1 cellular context compared by ENCODE assay signal in the genomic region with DNA sequence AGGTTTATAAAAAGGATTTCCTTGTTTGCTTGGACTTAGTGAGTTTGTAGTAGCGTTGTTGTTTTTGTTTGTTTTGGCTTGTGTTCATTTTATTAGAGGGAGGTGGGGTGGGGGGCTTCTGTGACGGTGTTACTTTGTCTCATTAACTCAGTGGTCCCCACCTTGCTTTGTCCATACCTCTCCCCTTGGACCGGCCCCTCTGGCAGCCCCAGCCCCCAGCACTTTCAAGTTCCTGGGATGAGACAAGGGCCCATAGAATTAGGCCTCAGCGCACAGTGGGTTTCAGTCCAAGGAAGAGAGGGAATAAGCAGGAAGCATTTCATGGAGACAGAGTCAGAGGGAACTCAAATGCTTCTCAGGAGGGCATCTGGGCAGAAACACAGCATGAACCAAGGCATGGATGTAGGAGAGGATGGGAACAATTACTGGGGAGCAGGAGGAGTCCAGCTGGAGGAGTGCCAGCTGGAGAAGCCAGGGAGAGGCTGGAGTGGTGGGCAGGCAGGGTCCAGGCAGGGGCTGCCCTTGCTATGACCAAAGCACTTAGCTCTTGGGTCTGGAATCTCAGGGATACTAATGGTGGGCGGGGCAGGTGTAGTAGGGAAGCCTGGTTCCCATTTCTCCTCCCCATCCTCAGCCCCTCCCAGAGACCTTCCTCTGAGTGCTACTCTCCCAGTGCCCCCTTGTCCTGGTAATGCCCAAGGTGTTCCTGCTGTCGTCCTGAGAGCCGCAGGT.
TF ChIP-seq lines count a peak whose summit lies in the region.

No MANE protein-coding gene starts in this region.

TF ChIP-seq in H1, 55 proteins besides CTCF, POLR2A, EP300 and RAD21 (continued from another document):
- TF ChIP-seq, protein P1, sequence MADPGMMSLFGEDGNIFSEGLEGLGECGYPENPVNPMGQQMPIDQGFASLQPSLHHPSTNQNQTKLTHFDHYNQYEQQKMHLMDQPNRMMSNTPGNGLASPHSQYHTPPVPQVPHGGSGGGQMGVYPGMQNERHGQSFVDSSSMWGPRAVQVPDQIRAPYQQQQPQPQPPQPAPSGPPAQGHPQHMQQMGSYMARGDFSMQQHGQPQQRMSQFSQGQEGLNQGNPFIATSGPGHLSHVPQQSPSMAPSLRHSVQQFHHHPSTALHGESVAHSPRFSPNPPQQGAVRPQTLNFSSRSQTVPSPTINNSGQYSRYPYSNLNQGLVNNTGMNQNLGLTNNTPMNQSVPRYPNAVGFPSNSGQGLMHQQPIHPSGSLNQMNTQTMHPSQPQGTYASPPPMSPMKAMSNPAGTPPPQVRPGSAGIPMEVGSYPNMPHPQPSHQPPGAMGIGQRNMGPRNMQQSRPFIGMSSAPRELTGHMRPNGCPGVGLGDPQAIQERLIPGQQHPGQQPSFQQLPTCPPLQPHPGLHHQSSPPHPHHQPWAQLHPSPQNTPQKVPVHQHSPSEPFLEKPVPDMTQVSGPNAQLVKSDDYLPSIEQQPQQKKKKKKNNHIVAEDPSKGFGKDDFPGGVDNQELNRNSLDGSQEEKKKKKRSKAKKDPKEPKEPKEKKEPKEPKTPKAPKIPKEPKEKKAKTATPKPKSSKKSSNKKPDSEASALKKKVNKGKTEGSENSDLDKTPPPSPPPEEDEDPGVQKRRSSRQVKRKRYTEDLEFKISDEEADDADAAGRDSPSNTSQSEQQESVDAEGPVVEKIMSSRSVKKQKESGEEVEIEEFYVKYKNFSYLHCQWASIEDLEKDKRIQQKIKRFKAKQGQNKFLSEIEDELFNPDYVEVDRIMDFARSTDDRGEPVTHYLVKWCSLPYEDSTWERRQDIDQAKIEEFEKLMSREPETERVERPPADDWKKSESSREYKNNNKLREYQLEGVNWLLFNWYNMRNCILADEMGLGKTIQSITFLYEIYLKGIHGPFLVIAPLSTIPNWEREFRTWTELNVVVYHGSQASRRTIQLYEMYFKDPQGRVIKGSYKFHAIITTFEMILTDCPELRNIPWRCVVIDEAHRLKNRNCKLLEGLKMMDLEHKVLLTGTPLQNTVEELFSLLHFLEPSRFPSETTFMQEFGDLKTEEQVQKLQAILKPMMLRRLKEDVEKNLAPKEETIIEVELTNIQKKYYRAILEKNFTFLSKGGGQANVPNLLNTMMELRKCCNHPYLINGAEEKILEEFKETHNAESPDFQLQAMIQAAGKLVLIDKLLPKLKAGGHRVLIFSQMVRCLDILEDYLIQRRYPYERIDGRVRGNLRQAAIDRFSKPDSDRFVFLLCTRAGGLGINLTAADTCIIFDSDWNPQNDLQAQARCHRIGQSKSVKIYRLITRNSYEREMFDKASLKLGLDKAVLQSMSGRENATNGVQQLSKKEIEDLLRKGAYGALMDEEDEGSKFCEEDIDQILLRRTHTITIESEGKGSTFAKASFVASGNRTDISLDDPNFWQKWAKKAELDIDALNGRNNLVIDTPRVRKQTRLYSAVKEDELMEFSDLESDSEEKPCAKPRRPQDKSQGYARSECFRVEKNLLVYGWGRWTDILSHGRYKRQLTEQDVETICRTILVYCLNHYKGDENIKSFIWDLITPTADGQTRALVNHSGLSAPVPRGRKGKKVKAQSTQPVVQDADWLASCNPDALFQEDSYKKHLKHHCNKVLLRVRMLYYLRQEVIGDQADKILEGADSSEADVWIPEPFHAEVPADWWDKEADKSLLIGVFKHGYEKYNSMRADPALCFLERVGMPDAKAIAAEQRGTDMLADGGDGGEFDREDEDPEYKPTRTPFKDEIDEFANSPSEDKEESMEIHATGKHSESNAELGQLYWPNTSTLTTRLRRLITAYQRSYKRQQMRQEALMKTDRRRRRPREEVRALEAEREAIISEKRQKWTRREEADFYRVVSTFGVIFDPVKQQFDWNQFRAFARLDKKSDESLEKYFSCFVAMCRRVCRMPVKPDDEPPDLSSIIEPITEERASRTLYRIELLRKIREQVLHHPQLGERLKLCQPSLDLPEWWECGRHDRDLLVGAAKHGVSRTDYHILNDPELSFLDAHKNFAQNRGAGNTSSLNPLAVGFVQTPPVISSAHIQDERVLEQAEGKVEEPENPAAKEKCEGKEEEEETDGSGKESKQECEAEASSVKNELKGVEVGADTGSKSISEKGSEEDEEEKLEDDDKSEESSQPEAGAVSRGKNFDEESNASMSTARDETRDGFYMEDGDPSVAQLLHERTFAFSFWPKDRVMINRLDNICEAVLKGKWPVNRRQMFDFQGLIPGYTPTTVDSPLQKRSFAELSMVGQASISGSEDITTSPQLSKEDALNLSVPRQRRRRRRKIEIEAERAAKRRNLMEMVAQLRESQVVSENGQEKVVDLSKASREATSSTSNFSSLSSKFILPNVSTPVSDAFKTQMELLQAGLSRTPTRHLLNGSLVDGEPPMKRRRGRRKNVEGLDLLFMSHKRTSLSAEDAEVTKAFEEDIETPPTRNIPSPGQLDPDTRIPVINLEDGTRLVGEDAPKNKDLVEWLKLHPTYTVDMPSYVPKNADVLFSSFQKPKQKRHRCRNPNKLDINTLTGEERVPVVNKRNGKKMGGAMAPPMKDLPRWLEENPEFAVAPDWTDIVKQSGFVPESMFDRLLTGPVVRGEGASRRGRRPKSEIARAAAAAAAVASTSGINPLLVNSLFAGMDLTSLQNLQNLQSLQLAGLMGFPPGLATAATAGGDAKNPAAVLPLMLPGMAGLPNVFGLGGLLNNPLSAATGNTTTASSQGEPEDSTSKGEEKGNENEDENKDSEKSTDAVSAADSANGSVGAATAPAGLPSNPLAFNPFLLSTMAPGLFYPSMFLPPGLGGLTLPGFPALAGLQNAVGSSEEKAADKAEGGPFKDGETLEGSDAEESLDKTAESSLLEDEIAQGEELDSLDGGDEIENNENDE (IDR thresholded peaks at IDR 0.05; ENCODE audit: insufficient replicate concordance, low read length), result no peak
- TF ChIP-seq RFX5 (IDR thresholded peaks at IDR 0.05; ENCODE audit: borderline replicate concordance, low read depth, low read length), result no peak
- no peak for TF ChIP-seq GABPA (IDR thresholded peaks at IDR 0.05; ENCODE audit: borderline replicate concordance, insufficient read depth, low read length)
- TF ChIP-seq EGR1 (IDR thresholded peaks at IDR 0.05; ENCODE audit: borderline replicate concordance, low read depth, low read length), result no peak
